ENCODE assay signal across 8 cellular contexts in the genomic region with DNA sequence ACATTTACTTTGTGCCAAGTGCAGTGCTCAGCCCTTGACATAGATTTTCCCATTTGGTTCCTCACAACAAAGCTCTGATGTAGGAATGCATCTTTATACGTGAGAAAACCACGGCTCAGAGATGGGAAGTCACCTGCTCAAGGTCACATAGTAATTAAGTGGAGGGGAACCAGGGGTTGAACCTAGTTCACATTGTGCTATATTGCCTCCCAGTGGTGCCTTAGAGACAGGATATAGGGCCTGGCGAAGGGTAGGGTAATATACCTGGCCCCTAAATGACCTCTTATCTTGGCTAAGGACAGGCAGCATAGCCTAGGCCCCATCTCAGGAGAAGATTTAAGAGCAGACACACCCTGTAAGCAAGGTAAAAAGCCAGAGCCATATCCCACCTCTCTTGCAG.
A peak's percentile ranks its signal among the peaks of the same experiment; 100 is the strongest.
DNase-seq lines count a peak whose midpoint lies in the region; ATAC-seq and TF ChIP-seq lines count a peak whose summit lies in the region.

No MANE protein-coding gene starts in this region.

- TF ChIP-seq POLR2A in gastrocnemius medialis (IDR thresholded peaks at IDR 0.05), result no peak

- peaks cover 8% of the 10 kb centered on the region for H3K4me1 Mint-ChIP-seq in neural progenitor cell

- WGBS in liver, result 68% methylated on average over 3 of the region's 3 CpGs

- H3K36me3 Mint-ChIP-seq in neural progenitor cell, result peaks cover 3% of the 10 kb centered on the region

- H2AFZ ChIP-seq in neural progenitor cell (replicated peaks), result no peak overlapping the region

- H3K4me2 ChIP-seq in neural progenitor cell, result no peak overlapping the region

- intact Hi-C loops in gastrocnemius medialis (cut with DNase I; ENCODE audit: low total_unique reads), result no loop called here

- DNase-seq in GM13976 (ENCODE audit: low spot score), result peak; percentile 20
- DNase-seq in activated CD4-positive, alpha-beta T cell treated with anti-CD3 and anti-CD28 coated beads, Interleukin-2, amount 50 U/mL, for 4 hours, result peak; percentile 25 to 37
- DNase-seq in gastrocnemius medialis, result no peak
- DNase-seq in neural progenitor cell (ENCODE audit: low spot score), result no peak
- no peak for DNase-seq in GF-D8 (lab: John Stamatoyannopoulos, UW)

- H3K9me3 ChIP-seq in liver (ENCODE audit: control insufficient read depth in 4 of 4, low read length in 3 of 4), result no peaks in the 10 kb centered on the region
- no peaks in the 10 kb centered on the region for H3K9me3 ChIP-seq in gastrocnemius medialis
- no peaks in the 10 kb centered on the region for H3K9me3 ChIP-seq in neural progenitor cell (ENCODE audit: low read depth)

- no peaks in the 10 kb centered on the region for H3K9me3 Mint-ChIP-seq in neural progenitor cell

- H3K4me1 ChIP-seq in liver (ENCODE audit: control insufficient read depth in 4 of 4, insufficient read depth in 4 of 4, low read length in 3 of 4) (no peaks in the 10 kb centered on the region), gastrocnemius medialis (peaks cover 3 to 9% of the 10 kb centered on the region in 2 donors), neural progenitor cell (peaks cover 16% of the 10 kb centered on the region)

- H3K27me3 ChIP-seq in liver (ENCODE audit: control insufficient read depth in 4 of 4, insufficient read depth in 4 of 4, low read length in 3 of 4) (no peaks in the 10 kb centered on the region), gastrocnemius medialis (no peaks in the 10 kb centered on the region), neural progenitor cell (no peaks in the 10 kb centered on the region)

- no peaks in the 10 kb centered on the region for H3K27me3 Mint-ChIP-seq in neural progenitor cell (ENCODE audit: insufficient read depth, low read depth)

- H3K79me2 ChIP-seq in neural progenitor cell (ENCODE audit: low read depth), result no peaks in the 10 kb centered on the region

- H3K36me3 ChIP-seq in liver (ENCODE audit: control insufficient read depth in 4 of 4, insufficient read depth in 3 of 4, low read depth in 1 of 4, low read length in 3 of 4) (no peaks in the 10 kb centered on the region), gastrocnemius medialis (no peaks in the 10 kb centered on the region), neural progenitor cell (no peaks in the 10 kb centered on the region)

- H3K9ac ChIP-seq in liver (ENCODE audit: low read depth in 1 of 2, low read length in 2 of 2) (no peak overlapping the region), neural progenitor cell (no peak overlapping the region)

- H4K20me1 ChIP-seq in neural progenitor cell (ENCODE audit: low read depth), result peaks cover 31% of the 10 kb centered on the region

- no peaks in the 10 kb centered on the region for H3F3A ChIP-seq in neural progenitor cell (ENCODE audit: low read depth)

- no peak overlapping the region for H3K27ac Mint-ChIP-seq in neural progenitor cell

- in situ Hi-C loops in GM13976 (cut with MboI; ENCODE audit: low sequenced_read_pairs, unreplicated experiment) (no loop called here), gastrocnemius medialis (cut with MboI; ENCODE audit: low sequenced_read_pairs in 4 of 4) (no loop called here)

- TF ChIP-seq CTCF in GM13976 (IDR thresholded peaks at IDR 0.05; ENCODE audit: borderline replicate concordance, control extremely low read depth, extremely low read depth, insufficient read depth, missing control alignments) (no peak), liver (IDR thresholded peaks at IDR 0.05; ENCODE audit: low read depth, low read length, missing input control) (no peak), gastrocnemius medialis (IDR thresholded peaks at IDR 0.05 in 4 of 5, conservative IDR thresholded peaks at IDR 0.05 in 1 of 5) (no peak), neural progenitor cell (IDR thresholded peaks at IDR 0.05) (no peak)

- peak; percentile 47 to 67 for TF ChIP-seq RAD21 in liver (IDR thresholded peaks at IDR 0.05)

- H3K4me3 ChIP-seq in liver (ENCODE audit: low read depth in 1 of 3, low read length in 3 of 3) (no peak overlapping the region), gastrocnemius medialis (no peak overlapping the region), neural progenitor cell (no peak overlapping the region)

- ATAC-seq in HG02678 (IDR thresholded peaks at IDR 0.05; ENCODE audit: unreplicated experiment) (peak; percentile 77), gastrocnemius medialis (no peak), HG03439 (IDR thresholded peaks at IDR 0.05; ENCODE audit: unreplicated experiment) (no peak)

- H3K27ac ChIP-seq in liver (ENCODE audit: low read depth in 1 of 2, low read length in 2 of 2) (no peak overlapping the region), gastrocnemius medialis (no peak overlapping the region), neural progenitor cell (no peak overlapping the region)

- no peak overlapping the region for H3K4me3 Mint-ChIP-seq in neural progenitor cell

TF ChIP-seq in liver, 16 proteins besides CTCF, POLR2A, EP300 and RAD21:
- TF ChIP-seq JUND (IDR thresholded peaks at IDR 0.05), result no peak
- TF ChIP-seq RXRA (IDR thresholded peaks at IDR 0.05), result no peak
- no peak for TF ChIP-seq NR2F2 (IDR thresholded peaks at IDR 0.05)
- TF ChIP-seq ATF3 (IDR thresholded peaks at IDR 0.05), result no peak
- no peak for TF ChIP-seq YY1 (IDR thresholded peaks at IDR 0.05)
- no peak for TF ChIP-seq EGR1 (IDR thresholded peaks at IDR 0.05; ENCODE audit: low read depth in 2 of 2)
- no peak for TF ChIP-seq SP1 (IDR thresholded peaks at IDR 0.05)
- TF ChIP-seq GABPA (IDR thresholded peaks at IDR 0.05 in 1 of 2, conservative IDR thresholded peaks at IDR 0.05 in 1 of 2), result no peak
- TF ChIP-seq, protein P1, sequence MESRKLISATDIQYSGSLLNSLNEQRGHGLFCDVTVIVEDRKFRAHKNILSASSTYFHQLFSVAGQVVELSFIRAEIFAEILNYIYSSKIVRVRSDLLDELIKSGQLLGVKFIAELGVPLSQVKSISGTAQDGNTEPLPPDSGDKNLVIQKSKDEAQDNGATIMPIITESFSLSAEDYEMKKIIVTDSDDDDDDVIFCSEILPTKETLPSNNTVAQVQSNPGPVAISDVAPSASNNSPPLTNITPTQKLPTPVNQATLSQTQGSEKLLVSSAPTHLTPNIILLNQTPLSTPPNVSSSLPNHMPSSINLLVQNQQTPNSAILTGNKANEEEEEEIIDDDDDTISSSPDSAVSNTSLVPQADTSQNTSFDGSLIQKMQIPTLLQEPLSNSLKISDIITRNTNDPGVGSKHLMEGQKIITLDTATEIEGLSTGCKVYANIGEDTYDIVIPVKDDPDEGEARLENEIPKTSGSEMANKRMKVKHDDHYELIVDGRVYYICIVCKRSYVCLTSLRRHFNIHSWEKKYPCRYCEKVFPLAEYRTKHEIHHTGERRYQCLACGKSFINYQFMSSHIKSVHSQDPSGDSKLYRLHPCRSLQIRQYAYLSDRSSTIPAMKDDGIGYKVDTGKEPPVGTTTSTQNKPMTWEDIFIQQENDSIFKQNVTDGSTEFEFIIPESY (IDR thresholded peaks at IDR 0.05), result no peak
- no peak for TF ChIP-seq FOXA1 (IDR thresholded peaks at IDR 0.05)
- TF ChIP-seq FOXA2 (IDR thresholded peaks at IDR 0.05), result no peak
- TF ChIP-seq HNF4G (IDR thresholded peaks at IDR 0.05), result no peak
- TF ChIP-seq, protein P2, sequence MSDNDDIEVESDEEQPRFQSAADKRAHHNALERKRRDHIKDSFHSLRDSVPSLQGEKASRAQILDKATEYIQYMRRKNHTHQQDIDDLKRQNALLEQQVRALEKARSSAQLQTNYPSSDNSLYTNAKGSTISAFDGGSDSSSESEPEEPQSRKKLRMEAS (IDR thresholded peaks at IDR 0.05), result no peak
- TF ChIP-seq, protein P3, sequence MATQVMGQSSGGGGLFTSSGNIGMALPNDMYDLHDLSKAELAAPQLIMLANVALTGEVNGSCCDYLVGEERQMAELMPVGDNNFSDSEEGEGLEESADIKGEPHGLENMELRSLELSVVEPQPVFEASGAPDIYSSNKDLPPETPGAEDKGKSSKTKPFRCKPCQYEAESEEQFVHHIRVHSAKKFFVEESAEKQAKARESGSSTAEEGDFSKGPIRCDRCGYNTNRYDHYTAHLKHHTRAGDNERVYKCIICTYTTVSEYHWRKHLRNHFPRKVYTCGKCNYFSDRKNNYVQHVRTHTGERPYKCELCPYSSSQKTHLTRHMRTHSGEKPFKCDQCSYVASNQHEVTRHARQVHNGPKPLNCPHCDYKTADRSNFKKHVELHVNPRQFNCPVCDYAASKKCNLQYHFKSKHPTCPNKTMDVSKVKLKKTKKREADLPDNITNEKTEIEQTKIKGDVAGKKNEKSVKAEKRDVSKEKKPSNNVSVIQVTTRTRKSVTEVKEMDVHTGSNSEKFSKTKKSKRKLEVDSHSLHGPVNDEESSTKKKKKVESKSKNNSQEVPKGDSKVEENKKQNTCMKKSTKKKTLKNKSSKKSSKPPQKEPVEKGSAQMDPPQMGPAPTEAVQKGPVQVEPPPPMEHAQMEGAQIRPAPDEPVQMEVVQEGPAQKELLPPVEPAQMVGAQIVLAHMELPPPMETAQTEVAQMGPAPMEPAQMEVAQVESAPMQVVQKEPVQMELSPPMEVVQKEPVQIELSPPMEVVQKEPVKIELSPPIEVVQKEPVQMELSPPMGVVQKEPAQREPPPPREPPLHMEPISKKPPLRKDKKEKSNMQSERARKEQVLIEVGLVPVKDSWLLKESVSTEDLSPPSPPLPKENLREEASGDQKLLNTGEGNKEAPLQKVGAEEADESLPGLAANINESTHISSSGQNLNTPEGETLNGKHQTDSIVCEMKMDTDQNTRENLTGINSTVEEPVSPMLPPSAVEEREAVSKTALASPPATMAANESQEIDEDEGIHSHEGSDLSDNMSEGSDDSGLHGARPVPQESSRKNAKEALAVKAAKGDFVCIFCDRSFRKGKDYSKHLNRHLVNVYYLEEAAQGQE (IDR thresholded peaks at IDR 0.05), result no peak
- TF ChIP-seq HNF4A (conservative IDR thresholded peaks at IDR 0.05), result no peak
- no peak for TF ChIP-seq TAF1 (conservative IDR thresholded peaks at IDR 0.05)

Comparison
In these comparisons a context has a peak if more than half of its experiments do, and no peak if none do; other contexts are left out.
1. DNase-seq: peak in GM13976 (single experiment) and activated CD4-positive, alpha-beta T cell treated with anti-CD3 and anti-CD28 coated beads, Interleukin-2, amount 50 U/mL, for 4 hours (2 of 2); none in gastrocnemius medialis (0 of 2), neural progenitor cell (single experiment) and GF-D8 (single experiment).